1 cellular context compared by ENCODE assay signal in the genomic region with DNA sequence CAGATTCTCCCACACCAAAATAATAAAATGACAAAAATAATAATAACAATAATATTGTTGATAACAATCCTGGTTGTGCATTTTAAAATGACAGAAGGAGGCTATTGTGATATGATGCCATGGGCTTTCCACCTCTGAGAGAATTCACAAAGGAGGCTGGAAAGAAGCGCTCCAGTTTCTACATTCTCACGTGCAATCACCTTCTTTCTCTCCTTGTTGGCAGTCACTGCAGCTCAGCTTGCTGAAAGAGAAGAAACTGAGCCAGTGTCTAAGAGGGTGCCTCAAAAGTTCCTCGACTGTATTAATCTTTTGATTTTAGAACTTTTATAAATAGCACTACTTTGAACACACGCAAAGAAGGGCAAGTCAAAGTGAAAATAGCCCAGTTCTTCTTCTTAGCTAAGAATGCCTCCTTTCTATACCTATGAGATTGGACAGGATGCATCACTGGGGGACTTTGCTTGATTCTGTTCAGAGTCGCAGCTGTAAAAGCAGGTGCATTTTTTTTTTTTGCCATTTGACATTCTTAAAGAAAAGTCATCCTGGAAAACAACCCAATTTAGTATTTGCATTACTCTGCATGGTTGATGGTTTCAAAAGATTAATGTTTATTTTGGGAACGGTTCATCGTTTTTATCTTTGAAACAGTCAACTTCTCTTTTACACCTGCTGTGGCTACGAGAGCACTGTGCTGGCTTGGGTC.
TF ChIP-seq lines count a peak whose summit lies in the region.

No MANE protein-coding gene starts in this region.

TF ChIP-seq in GM12878, 131 proteins besides CTCF, POLR2A, EP300 and RAD21 (continued from another document and continues in another):
- TF ChIP-seq CBX3 (IDR thresholded peaks at IDR 0.05; ENCODE audit: borderline replicate concordance, low read depth), result no peak
- no peak for TF ChIP-seq NFYA (IDR thresholded peaks at IDR 0.05; ENCODE audit: borderline replicate concordance, low read depth, low read length)
- TF ChIP-seq SUZ12 (IDR thresholded peaks at IDR 0.05; ENCODE audit: unreplicated experiment), result no peak
- peak; percentile 99 for TF ChIP-seq FOXM1 (IDR thresholded peaks at IDR 0.05; ENCODE audit: low read depth, low read length)
- no peak; the same call in 1 of the 2 replicates for TF ChIP-seq ZNF687 (IDR thresholded peaks at IDR 0.05)
- TF ChIP-seq POU2F2 (IDR thresholded peaks at IDR 0.05; ENCODE audit: borderline replicate concordance, low read depth, low read length), result peak; percentile 77
- TF ChIP-seq POLR2AphosphoS2 (IDR thresholded peaks at IDR 0.05; ENCODE audit: low read depth, low read length), result no peak
- peak; percentile 94 for TF ChIP-seq SPI1 (IDR thresholded peaks at IDR 0.05; ENCODE audit: borderline replicate concordance, insufficient read depth, low read depth, low read length)
- TF ChIP-seq EED (IDR thresholded peaks at IDR 0.05; ENCODE audit: low read depth), result peak; percentile 82
- no peak; the same call in 1 of the 2 replicates for TF ChIP-seq NKRF (conservative IDR thresholded peaks at IDR 0.05)
- TF ChIP-seq EGR1 (IDR thresholded peaks at IDR 0.05; ENCODE audit: borderline replicate concordance in 1 of 2, low read depth in 2 of 2, low read length in 2 of 2), result no peak
- TF ChIP-seq, protein P1, sequence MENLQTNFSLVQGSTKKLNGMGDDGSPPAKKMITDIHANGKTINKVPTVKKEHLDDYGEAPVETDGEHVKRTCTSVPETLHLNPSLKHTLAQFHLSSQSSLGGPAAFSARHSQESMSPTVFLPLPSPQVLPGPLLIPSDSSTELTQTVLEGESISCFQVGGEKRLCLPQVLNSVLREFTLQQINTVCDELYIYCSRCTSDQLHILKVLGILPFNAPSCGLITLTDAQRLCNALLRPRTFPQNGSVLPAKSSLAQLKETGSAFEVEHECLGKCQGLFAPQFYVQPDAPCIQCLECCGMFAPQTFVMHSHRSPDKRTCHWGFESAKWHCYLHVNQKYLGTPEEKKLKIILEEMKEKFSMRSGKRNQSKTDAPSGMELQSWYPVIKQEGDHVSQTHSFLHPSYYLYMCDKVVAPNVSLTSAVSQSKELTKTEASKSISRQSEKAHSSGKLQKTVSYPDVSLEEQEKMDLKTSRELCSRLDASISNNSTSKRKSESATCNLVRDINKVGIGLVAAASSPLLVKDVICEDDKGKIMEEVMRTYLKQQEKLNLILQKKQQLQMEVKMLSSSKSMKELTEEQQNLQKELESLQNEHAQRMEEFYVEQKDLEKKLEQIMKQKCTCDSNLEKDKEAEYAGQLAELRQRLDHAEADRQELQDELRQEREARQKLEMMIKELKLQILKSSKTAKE (IDR thresholded peaks at IDR 0.05; ENCODE audit: low read depth, poor library complexity, severe bottlenecking), result peak; percentile 80
- no peak for TF ChIP-seq ZNF274 (IDR thresholded peaks at IDR 0.05; ENCODE audit: insufficient read depth, insufficient read length)
- TF ChIP-seq POLR2AphosphoS5 (IDR thresholded peaks at IDR 0.05; ENCODE audit: low read length), result peak; percentile 53
- peak; percentile 99 for TF ChIP-seq NFIC (IDR thresholded peaks at IDR 0.05; ENCODE audit: low read depth, low read length)
- peak; percentile 18; the same call in 1 of the 2 replicates for TF ChIP-seq NR2F1 (conservative IDR thresholded peaks at IDR 0.05)
- TF ChIP-seq IKZF1 (conservative IDR thresholded peaks at IDR 0.05), result peak; percentile 81
- peak; percentile 97 for TF ChIP-seq MTA3 (IDR thresholded peaks at IDR 0.05; ENCODE audit: borderline replicate concordance, low read length)
- TF ChIP-seq, protein P2, sequence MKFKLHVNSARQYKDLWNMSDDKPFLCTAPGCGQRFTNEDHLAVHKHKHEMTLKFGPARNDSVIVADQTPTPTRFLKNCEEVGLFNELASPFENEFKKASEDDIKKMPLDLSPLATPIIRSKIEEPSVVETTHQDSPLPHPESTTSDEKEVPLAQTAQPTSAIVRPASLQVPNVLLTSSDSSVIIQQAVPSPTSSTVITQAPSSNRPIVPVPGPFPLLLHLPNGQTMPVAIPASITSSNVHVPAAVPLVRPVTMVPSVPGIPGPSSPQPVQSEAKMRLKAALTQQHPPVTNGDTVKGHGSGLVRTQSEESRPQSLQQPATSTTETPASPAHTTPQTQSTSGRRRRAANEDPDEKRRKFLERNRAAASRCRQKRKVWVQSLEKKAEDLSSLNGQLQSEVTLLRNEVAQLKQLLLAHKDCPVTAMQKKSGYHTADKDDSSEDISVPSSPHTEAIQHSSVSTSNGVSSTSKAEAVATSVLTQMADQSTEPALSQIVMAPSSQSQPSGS (IDR thresholded peaks at IDR 0.05; ENCODE audit: low read length), result peak; percentile 97
- peak; percentile 75; the same call in 1 of the 2 replicates for TF ChIP-seq PAX5 (IDR thresholded peaks at IDR 0.05; ENCODE audit: borderline replicate concordance, low read depth, low read length)
- TF ChIP-seq ASH2L (IDR thresholded peaks at IDR 0.05; ENCODE audit: borderline replicate concordance, low read depth), result no peak
- TF ChIP-seq BCL11A (IDR thresholded peaks at IDR 0.05; ENCODE audit: low read depth, low read length), result peak; percentile 93
- no peak for TF ChIP-seq NR2C1 (IDR thresholded peaks at IDR 0.05)
- TF ChIP-seq ZNF384 (IDR thresholded peaks at IDR 0.05; ENCODE audit: borderline replicate concordance, low read depth, low read length), result peak; percentile 91
- TF ChIP-seq MYC (IDR thresholded peaks at IDR 0.05; ENCODE audit: insufficient read depth, insufficient read length, insufficient replicate concordance, low read length, severe bottlenecking), result no peak
- TF ChIP-seq TCF3 (IDR thresholded peaks at IDR 0.05; ENCODE audit: borderline replicate concordance, insufficient read depth, low read depth, low read length), result peak; percentile 93
- no peak; the same call in 1 of the 2 replicates for TF ChIP-seq ZNF207 (IDR thresholded peaks at IDR 0.05; ENCODE audit: borderline replicate concordance)
- TF ChIP-seq, protein P3, sequence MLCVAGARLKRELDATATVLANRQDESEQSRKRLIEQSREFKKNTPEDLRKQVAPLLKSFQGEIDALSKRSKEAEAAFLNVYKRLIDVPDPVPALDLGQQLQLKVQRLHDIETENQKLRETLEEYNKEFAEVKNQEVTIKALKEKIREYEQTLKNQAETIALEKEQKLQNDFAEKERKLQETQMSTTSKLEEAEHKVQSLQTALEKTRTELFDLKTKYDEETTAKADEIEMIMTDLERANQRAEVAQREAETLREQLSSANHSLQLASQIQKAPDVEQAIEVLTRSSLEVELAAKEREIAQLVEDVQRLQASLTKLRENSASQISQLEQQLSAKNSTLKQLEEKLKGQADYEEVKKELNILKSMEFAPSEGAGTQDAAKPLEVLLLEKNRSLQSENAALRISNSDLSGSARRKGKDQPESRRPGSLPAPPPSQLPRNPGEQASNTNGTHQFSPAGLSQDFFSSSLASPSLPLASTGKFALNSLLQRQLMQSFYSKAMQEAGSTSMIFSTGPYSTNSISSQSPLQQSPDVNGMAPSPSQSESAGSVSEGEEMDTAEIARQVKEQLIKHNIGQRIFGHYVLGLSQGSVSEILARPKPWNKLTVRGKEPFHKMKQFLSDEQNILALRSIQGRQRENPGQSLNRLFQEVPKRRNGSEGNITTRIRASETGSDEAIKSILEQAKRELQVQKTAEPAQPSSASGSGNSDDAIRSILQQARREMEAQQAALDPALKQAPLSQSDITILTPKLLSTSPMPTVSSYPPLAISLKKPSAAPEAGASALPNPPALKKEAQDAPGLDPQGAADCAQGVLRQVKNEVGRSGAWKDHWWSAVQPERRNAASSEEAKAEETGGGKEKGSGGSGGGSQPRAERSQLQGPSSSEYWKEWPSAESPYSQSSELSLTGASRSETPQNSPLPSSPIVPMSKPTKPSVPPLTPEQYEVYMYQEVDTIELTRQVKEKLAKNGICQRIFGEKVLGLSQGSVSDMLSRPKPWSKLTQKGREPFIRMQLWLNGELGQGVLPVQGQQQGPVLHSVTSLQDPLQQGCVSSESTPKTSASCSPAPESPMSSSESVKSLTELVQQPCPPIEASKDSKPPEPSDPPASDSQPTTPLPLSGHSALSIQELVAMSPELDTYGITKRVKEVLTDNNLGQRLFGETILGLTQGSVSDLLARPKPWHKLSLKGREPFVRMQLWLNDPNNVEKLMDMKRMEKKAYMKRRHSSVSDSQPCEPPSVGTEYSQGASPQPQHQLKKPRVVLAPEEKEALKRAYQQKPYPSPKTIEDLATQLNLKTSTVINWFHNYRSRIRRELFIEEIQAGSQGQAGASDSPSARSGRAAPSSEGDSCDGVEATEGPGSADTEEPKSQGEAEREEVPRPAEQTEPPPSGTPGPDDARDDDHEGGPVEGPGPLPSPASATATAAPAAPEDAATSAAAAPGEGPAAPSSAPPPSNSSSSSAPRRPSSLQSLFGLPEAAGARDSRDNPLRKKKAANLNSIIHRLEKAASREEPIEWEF (IDR thresholded peaks at IDR 0.05; ENCODE audit: insufficient replicate concordance, low read depth, low read length), result no peak
- peak; percentile 52; the same call in 1 of the 2 replicates for TF ChIP-seq BMI1 (IDR thresholded peaks at IDR 0.05; ENCODE audit: borderline replicate concordance)
- TF ChIP-seq RFX5 (IDR thresholded peaks at IDR 0.05; ENCODE audit: low read depth, low read length), result no peak
- TF ChIP-seq PAX8 (IDR thresholded peaks at IDR 0.05), result no peak
- no peak for TF ChIP-seq GATAD2B (conservative IDR thresholded peaks at IDR 0.05; ENCODE audit: low read depth)
- peak; percentile 88 for TF ChIP-seq ZBED1 (IDR thresholded peaks at IDR 0.05; ENCODE audit: borderline replicate concordance)
- TF ChIP-seq ZZZ3 (IDR thresholded peaks at IDR 0.05; ENCODE audit: control insufficient read depth, insufficient read length, low read depth), result no peak
- TF ChIP-seq CEBPZ (IDR thresholded peaks at IDR 0.05; ENCODE audit: low read depth, low read length), result no peak
- no peak for TF ChIP-seq NFXL1 (IDR thresholded peaks at IDR 0.05; ENCODE audit: borderline replicate concordance)
